In genomic region chr2:166202778-166203177, GRCh38 we compare ENCODE assay signal across 25 cellular contexts.
A peak's percentile ranks its signal among the peaks of the same experiment; 100 is the strongest.
DNase-seq lines count a peak whose midpoint lies in the region; ATAC-seq, FAIRE-seq and TF ChIP-seq lines count a peak whose summit lies in the region.
"Had no signal": no experiment of that assay in that cellular context is flagged by ENCODE, and none has a peak within 500 bp of the region (broad histone marks: within the 10 kb centered on the region; RNA-seq: fewer than 3 reads in every experiment).

No MANE protein-coding gene starts in this region.

- H3K9me3 Mint-ChIP-seq in activated CD8-positive, alpha-beta memory T cell treated with anti-CD3 and anti-CD28 coated beads, Interleukin-2, amount 10 ng/mL, durations not matched to agents 7 days and 5 days (ENCODE audit: low read depth): no peaks in the 10 kb centered on the region

- no TSS peak for BruUV-seq in HepG2 (replicated peaks; lab: Mats Ljungman, UMichigan)

- H3K4me1 ChIP-seq in HepG2 (ENCODE audit: insufficient read depth, low read length): 0 out of 2 replicates have a peak, but pooled peaks cover 2% of the 10 kb centered on the region
- H3K4me1 ChIP-seq in right lobe of liver: no peaks in the 10 kb centered on the region
- H3K4me1 ChIP-seq in kidney (ENCODE audit: control insufficient read depth in 1 of 2, insufficient read depth in 1 of 2, low read depth in 1 of 2, low read length in 2 of 2): no peaks in the 10 kb centered on the region
- H3K4me1 ChIP-seq: BE2C, BLaER1 had no signal

- ATAC-seq in HepG2 (no peak), right lobe of liver (no peak), GM19452 (IDR thresholded peaks at IDR 0.05; ENCODE audit: unreplicated experiment) (no peak)
- ATAC-seq in activated CD8-positive, alpha-beta memory T cell treated with anti-CD3 and anti-CD28 coated beads, Interleukin-2, amount 10 ng/mL, durations not matched to agents 7 days and 5 days: no peak

- H3K36me3 ChIP-seq in HepG2 (replicated peaks in 1 of 2; ENCODE audit: control insufficient read depth in 1 of 2, insufficient read depth in 2 of 2, low read length in 2 of 2): peaks cover 2 to 31% of the 10 kb centered on the region in 2 experiments; a peak in 3 of 5 replicates
- H3K36me3 ChIP-seq in right lobe of liver: no peaks in the 10 kb centered on the region
- H3K36me3 ChIP-seq in kidney (ENCODE audit: control insufficient read depth in 1 of 2, insufficient read depth in 2 of 2, low read length in 2 of 2): no peaks in the 10 kb centered on the region
- H3K36me3 ChIP-seq: BE2C, BLaER1 had no signal

- TF ChIP-seq EP300 in HepG2 (IDR thresholded peaks at IDR 0.05; ENCODE audit: low read depth in 2 of 2, low read length in 2 of 2) (no peak), HepG2 (CRISPR knock-in tag; IDR thresholded peaks at IDR 0.05; ENCODE audit: borderline replicate concordance) (no peak)

- H3K27ac Mint-ChIP-seq in activated CD8-positive, alpha-beta memory T cell treated with anti-CD3 and anti-CD28 coated beads, Interleukin-2, amount 10 ng/mL, durations not matched to agents 7 days and 5 days: no peak overlapping the region
- H3K27ac Mint-ChIP-seq: CD14-positive monocyte; CD4-positive, alpha-beta memory T cell; CD4-positive, CD25-positive, alpha-beta regulatory T cell; CD8-positive, alpha-beta memory T cell had no signal

- TF ChIP-seq CTCF in HepG2 (CRISPR knock-in tag; IDR thresholded peaks at IDR 0.05): no peak
- no peak for TF ChIP-seq CTCF in right lobe of liver (IDR thresholded peaks at IDR 0.05)
- no peak for TF ChIP-seq CTCF in kidney (IDR thresholded peaks at IDR 0.05; ENCODE audit: borderline replicate concordance, extremely low read depth, insufficient read depth)

- no peak for TF ChIP-seq POLR2A in HepG2 (IDR thresholded peaks at IDR 0.05; ENCODE audit: insufficient read depth in 1 of 2, low read depth in 2 of 2, low read length in 2 of 2)
- no peak for TF ChIP-seq POLR2A in right lobe of liver (IDR thresholded peaks at IDR 0.05)

- H3K36me3 Mint-ChIP-seq in activated CD8-positive, alpha-beta memory T cell treated with anti-CD3 and anti-CD28 coated beads, Interleukin-2, amount 10 ng/mL, durations not matched to agents 7 days and 5 days: no peaks in the 10 kb centered on the region
- H3K36me3 Mint-ChIP-seq: CD14-positive monocyte; CD4-positive, CD25-positive, alpha-beta regulatory T cell; CD8-positive, alpha-beta memory T cell had no signal

- no peak overlapping the region for H3K4me2 ChIP-seq in HepG2 (ENCODE audit: low read depth, low read length)
- H3K4me2 ChIP-seq: BLaER1 had no signal

- no peak overlapping the region for H3K27ac ChIP-seq in HepG2 (ENCODE audit: extremely low read length, insufficient read depth, low read length)
- H3K27ac ChIP-seq in right lobe of liver: no peak overlapping the region
- H3K27ac ChIP-seq in kidney (ENCODE audit: low read depth in 2 of 2, low read length in 2 of 2): no peak overlapping the region
- H3K27ac ChIP-seq: 22Rv1, BLaER1 had no signal

- peaks cover 22% of the 10 kb centered on the region for H3K9me3 ChIP-seq in HepG2 (ENCODE audit: low read length)
- H3K9me3 ChIP-seq in right lobe of liver: no peaks in the 10 kb centered on the region
- no peaks in the 10 kb centered on the region for H3K9me3 ChIP-seq in kidney (ENCODE audit: control insufficient read depth in 1 of 2, low read length in 2 of 2)
- H3K9me3 ChIP-seq: BE2C, BLaER1 had no signal

- POLR2A ChIA-PET in HepG2 (lab: Yijun Ruan, JAX): no interaction called here

- CTCF ChIA-PET in HepG2 (lab: Yijun Ruan, JAX; ENCODE audit: low intra/inter-chr PET ratio, low total read pairs): no interaction called here
- CTCF ChIA-PET in activated CD8-positive, alpha-beta memory T cell treated with anti-CD3 and anti-CD28 coated beads, Interleukin-2, amount 10 ng/mL, durations not matched to agents 7 days and 5 days (lab: Charles Lee): no interaction called here

- no peaks in the 10 kb centered on the region for H3K27me3 Mint-ChIP-seq in activated CD8-positive, alpha-beta memory T cell treated with anti-CD3 and anti-CD28 coated beads, Interleukin-2, amount 10 ng/mL, durations not matched to agents 7 days and 5 days
- H3K27me3 Mint-ChIP-seq: CD4-positive, alpha-beta memory T cell; CD4-positive, CD25-positive, alpha-beta regulatory T cell; CD8-positive, alpha-beta memory T cell had no signal

- DNase-seq in HepG2 (ENCODE audit: low spot score) (no peak), right lobe of liver (no peak), RCC 7860 (ENCODE audit: low spot score) (no peak), kidney (no peak)
- no peak for DNase-seq in activated CD8-positive, alpha-beta memory T cell treated with anti-CD3 and anti-CD28 coated beads, Interleukin-2, amount 10 ng/mL, durations not matched to agents 7 days and 5 days
- DNase-seq: ACHN; BE2C; C1 segment of cervical spinal cord; CD4-positive, alpha-beta memory T cell; CD4-positive, CD25-positive, alpha-beta regulatory T cell; CD8-positive, alpha-beta memory T cell; COR-L47; DMS 273 treated with DMSO at 0.1 percent for 48 hours; DMS153; DMS53; DMS79; DND-41; EL; GF-D8 had no signal

- H3K4me3 Mint-ChIP-seq in activated CD8-positive, alpha-beta memory T cell treated with anti-CD3 and anti-CD28 coated beads, Interleukin-2, amount 10 ng/mL, durations not matched to agents 7 days and 5 days: no peak overlapping the region
- H3K4me3 Mint-ChIP-seq: CD14-positive monocyte; CD4-positive, alpha-beta memory T cell; CD4-positive, CD25-positive, alpha-beta regulatory T cell; CD8-positive, alpha-beta memory T cell had no signal

- FAIRE-seq in HepG2 (lab: Jason Lieb, UNC): no peak
- FAIRE-seq in RCC 7860 (lab: Jason Lieb, UNC): peak; percentile 41
- FAIRE-seq in kidney (lab: Jason Lieb, UNC): peak; percentile 59
- FAIRE-seq: GM12891, GM19239 had no signal

- no peak for TF ChIP-seq RAD21 in HepG2 (CRISPR knock-in tag; IDR thresholded peaks at IDR 0.05)

- H2AFZ ChIP-seq in HepG2 (ENCODE audit: low read length): no peak overlapping the region

- H3K27me3 ChIP-seq in HepG2 (ENCODE audit: control insufficient read depth in 1 of 2, insufficient read depth in 2 of 2, low read length in 2 of 2) (no peaks in the 10 kb centered on the region), right lobe of liver (no peaks in the 10 kb centered on the region)
- H3K27me3 ChIP-seq: BE2C, BLaER1 had no signal

- no peak overlapping the region for H3K4me3 ChIP-seq in HepG2 (replicated peaks in 1 of 3; ENCODE audit: insufficient read depth in 1 of 3, low read depth in 2 of 3, low read length in 3 of 3)
- no peak overlapping the region for H3K4me3 ChIP-seq in right lobe of liver
- H3K4me3 ChIP-seq in kidney (ENCODE audit: low read length in 2 of 2): no peak overlapping the region
- H3K4me3 ChIP-seq: BLaER1 had no signal

- no peaks in the 10 kb centered on the region for H3K4me1 Mint-ChIP-seq in activated CD8-positive, alpha-beta memory T cell treated with anti-CD3 and anti-CD28 coated beads, Interleukin-2, amount 10 ng/mL, durations not matched to agents 7 days and 5 days
- H3K4me1 Mint-ChIP-seq: CD14-positive monocyte; CD4-positive, alpha-beta memory T cell; CD4-positive, CD25-positive, alpha-beta regulatory T cell; CD8-positive, alpha-beta memory T cell had no signal

- no peak overlapping the region for H3K9ac ChIP-seq in HepG2 (ENCODE audit: insufficient read depth, low read depth, low read length)
- no peak overlapping the region for H3K9ac ChIP-seq in kidney (ENCODE audit: low read length in 2 of 2)
- H3K9ac ChIP-seq: BLaER1 had no signal

- intact Hi-C loops in HepG2 (cut with micrococcal nuclease; ENCODE audit: unreplicated experiment): no loop called here
- intact Hi-C loops in right lobe of liver (cut with DNase I): no loop called here
- intact Hi-C loops in kidney (cut with DNase I): no loop called here

- in situ Hi-C loops in HepG2 (cut with HindIII; ENCODE audit: extremely low pct_ligation_motif_present, low pct_unique_long_range_greater_than_20kb): no loop called here

- no peaks in the 10 kb centered on the region for H4K20me1 ChIP-seq in HepG2 (ENCODE audit: insufficient read depth, low read length)
- H4K20me1 ChIP-seq: BLaER1 had no signal

- no peaks in the 10 kb centered on the region for H3K79me2 ChIP-seq in HepG2 (ENCODE audit: insufficient read depth, low read length)

TF ChIP-seq in HepG2, 621 proteins besides CTCF, POLR2A, EP300 and RAD21:
- TF ChIP-seq ZNF280D (CRISPR knock-in tag; IDR thresholded peaks at IDR 0.05) (peak; percentile 91; the same call in 1 of the 2 replicates), ZNF468 (CRISPR knock-in tag; IDR thresholded peaks at IDR 0.05) (no peak)
